In genomic region chr1:25997759-25998074, GRCh38 we compare ENCODE assay signal across 8 cellular contexts. TPM values are rescaled to one million over a fixed set of nuclear protein-coding genes. Genes with fewer than 3 reads are reported as not detected.
DNase-seq lines count a peak whose midpoint lies in the region; ATAC-seq lines count a peak whose summit lies in the region.

Gene PAFAH2, minus strand, starts transcription at chr1:25998063. Its CDS starts 7,247 bp downstream, at chr1:25990816.

- no peak for DNase-seq in CD4-positive, CD25-positive, alpha-beta regulatory T cell
- DNase-seq in activated naive CD4-positive, alpha-beta T cell treated with anti-CD3 and anti-CD28 coated beads, Interleukin-2, amount 50 U/mL, for 72 hours (ENCODE audit: low spot score in 2 of 2): no peak
- DNase-seq in iPS DF 6.9 (ENCODE audit: low read depth, low spot score) (no peak), NCI-H187 treated with DMSO at 0.1 percent for 48 hours (lab: John Stamatoyannopoulos, UW) (no peak), anterior cingulate cortex (lab: John Stamatoyannopoulos, UW) (no peak)
- DNase-seq in stimulated activated CD4-positive, alpha-beta T cell treated with anti-CD3 and anti-CD28 coated beads, Interleukin-1b, Interleukin-23, amount 100 ng/mL, for 48 hours: no peak

- H3K36me3 ChIP-seq in CD4-positive, CD25-positive, alpha-beta regulatory T cell (ENCODE audit: control insufficient read depth, insufficient read depth, low read length): no peaks in the 10 kb centered on the region
- no peaks in the 10 kb centered on the region for H3K36me3 ChIP-seq in iPS DF 6.9 (ENCODE audit: control insufficient read depth, insufficient read depth, low read length)

- H3K4me1 Mint-ChIP-seq in CD4-positive, CD25-positive, alpha-beta regulatory T cell: peaks cover 6 to 52% (median 17%) of the 10 kb centered on the region in 4 donors
- peaks cover 33% of the 10 kb centered on the region for H3K4me1 Mint-ChIP-seq in stimulated activated memory B cell treated with anti-CD40 and anti-IgM and Interleukin-4, amounts not matched to agents 10 μg/mL and 1 μg/mL and 100 μg/mL, for 72 hours

- H3K27ac Mint-ChIP-seq in CD4-positive, CD25-positive, alpha-beta regulatory T cell: peak within 1 kb of the TSS; percentile 98 to 100 (median 99)
- peak within 1 kb of the TSS; percentile 96 for H3K27ac Mint-ChIP-seq in activated naive CD4-positive, alpha-beta T cell treated with anti-CD3 and anti-CD28 coated beads, Interleukin-2, amount 50 U/mL, for 72 hours
- peak within 1 kb of the TSS; percentile 97 for H3K27ac Mint-ChIP-seq in stimulated activated memory B cell treated with anti-CD40 and anti-IgM and Interleukin-4, amounts not matched to agents 10 μg/mL and 1 μg/mL and 100 μg/mL, for 72 hours

- H3K27me3 ChIP-seq in CD4-positive, CD25-positive, alpha-beta regulatory T cell (ENCODE audit: control insufficient read depth, insufficient read depth, low read length): no peaks in the 10 kb centered on the region
- no peaks in the 10 kb centered on the region for H3K27me3 ChIP-seq in iPS DF 6.9 (ENCODE audit: control insufficient read depth, insufficient read depth, low read length)

- peaks cover 10% of the 10 kb centered on the region for H3K27me3 Mint-ChIP-seq in CD4-positive, CD25-positive, alpha-beta regulatory T cell
- no peaks in the 10 kb centered on the region for H3K27me3 Mint-ChIP-seq in stimulated activated memory B cell treated with anti-CD40 and anti-IgM and Interleukin-4, amounts not matched to agents 10 μg/mL and 1 μg/mL and 100 μg/mL, for 72 hours

- no peaks in the 10 kb centered on the region for H3K9me3 ChIP-seq in CD4-positive, CD25-positive, alpha-beta regulatory T cell (ENCODE audit: control insufficient read depth in 2 of 2, low read length in 2 of 2)
- H3K9me3 ChIP-seq in iPS DF 6.9 (ENCODE audit: control insufficient read depth, insufficient read depth, low read length): no peaks in the 10 kb centered on the region

- no peak for ATAC-seq in CD4-positive, CD25-positive, alpha-beta regulatory T cell (ENCODE audit: low read depth in 2 of 2)
- peak; percentile 12 for ATAC-seq in HG02943 (IDR thresholded peaks at IDR 0.05; ENCODE audit: low read depth, unreplicated experiment)
- ATAC-seq in activated naive CD4-positive, alpha-beta T cell treated with anti-CD3 and anti-CD28 coated beads, Interleukin-2, amount 50 U/mL, for 72 hours: peak in 1 of 2 donors; percentile 9
- ATAC-seq in stimulated activated memory B cell treated with anti-CD40 and anti-IgM and Interleukin-4, amounts not matched to agents 10 μg/mL and 1 μg/mL and 100 μg/mL, for 72 hours: no peak

- H3K27ac ChIP-seq in CD4-positive, CD25-positive, alpha-beta regulatory T cell (ENCODE audit: insufficient read depth, low read length, poor library complexity, severe bottlenecking): peak within 1 kb of the TSS; percentile 94
- H3K27ac ChIP-seq in iPS DF 6.9 (ENCODE audit: low read length): no peak within 1 kb of the TSS

- no peaks in the 10 kb centered on the region for H3K9me3 Mint-ChIP-seq in CD4-positive, CD25-positive, alpha-beta regulatory T cell
- no peaks in the 10 kb centered on the region for H3K9me3 Mint-ChIP-seq in activated naive CD4-positive, alpha-beta T cell treated with anti-CD3 and anti-CD28 coated beads, Interleukin-2, amount 50 U/mL, for 72 hours
- no peaks in the 10 kb centered on the region for H3K9me3 Mint-ChIP-seq in stimulated activated memory B cell treated with anti-CD40 and anti-IgM and Interleukin-4, amounts not matched to agents 10 μg/mL and 1 μg/mL and 100 μg/mL, for 72 hours

- H3K4me3 ChIP-seq in CD4-positive, CD25-positive, alpha-beta regulatory T cell (ENCODE audit: low read depth, low read length): peak within 1 kb of the TSS; percentile 80
- peak within 1 kb of the TSS; percentile 53; the same call in 1 of the 2 replicates for H3K4me3 ChIP-seq in iPS DF 6.9 (ENCODE audit: low read length)

- no peaks in the 10 kb centered on the region for H3K36me3 Mint-ChIP-seq in CD4-positive, CD25-positive, alpha-beta regulatory T cell
- peaks cover 0 to 9% of the 10 kb centered on the region in 2 donors for H3K36me3 Mint-ChIP-seq in activated naive CD4-positive, alpha-beta T cell treated with anti-CD3 and anti-CD28 coated beads, Interleukin-2, amount 50 U/mL, for 72 hours
- H3K36me3 Mint-ChIP-seq in stimulated activated memory B cell treated with anti-CD40 and anti-IgM and Interleukin-4, amounts not matched to agents 10 μg/mL and 1 μg/mL and 100 μg/mL, for 72 hours: peaks cover 11% of the 10 kb centered on the region

- peaks cover 27% of the 10 kb centered on the region for H3K4me1 ChIP-seq in CD4-positive, CD25-positive, alpha-beta regulatory T cell (ENCODE audit: control insufficient read depth, insufficient read depth, low read length, poor library complexity, severe bottlenecking)
- no peaks in the 10 kb centered on the region for H3K4me1 ChIP-seq in iPS DF 6.9 (ENCODE audit: control insufficient read depth, insufficient read depth, low read length)

- WGBS in iPS DF 6.9 (ENCODE audit: insufficient coverage, insufficient read length): no CpG with 5 or more reads among the region's 15 CpGs

- H3K4me3 Mint-ChIP-seq in CD4-positive, CD25-positive, alpha-beta regulatory T cell: peak within 1 kb of the TSS; percentile 94 to 97 (median 96)
- peak within 1 kb of the TSS; percentile 97 for H3K4me3 Mint-ChIP-seq in stimulated activated memory B cell treated with anti-CD40 and anti-IgM and Interleukin-4, amounts not matched to agents 10 μg/mL and 1 μg/mL and 100 μg/mL, for 72 hours

RNA-seq across cellular contexts. Expression of gene PAFAH2, which starts in this region (rescaled TPM):
- 10.7 TPM for total RNA-seq in CD4-positive, CD25-positive, alpha-beta regulatory T cell
- 10 to 100 TPM; 12.4 to 26.3 (median 17.7) TPM for polyA plus RNA-seq in CD4-positive, CD25-positive, alpha-beta regulatory T cell
- 1 to 10 TPM; 8.7 to 9.5 TPM for total RNA-seq in activated naive CD4-positive, alpha-beta T cell treated with anti-CD3 and anti-CD28 coated beads, Interleukin-2, amount 50 U/mL, for 72 hours
